ENCODE assay signal across 1 cellular context in the genomic region with DNA sequence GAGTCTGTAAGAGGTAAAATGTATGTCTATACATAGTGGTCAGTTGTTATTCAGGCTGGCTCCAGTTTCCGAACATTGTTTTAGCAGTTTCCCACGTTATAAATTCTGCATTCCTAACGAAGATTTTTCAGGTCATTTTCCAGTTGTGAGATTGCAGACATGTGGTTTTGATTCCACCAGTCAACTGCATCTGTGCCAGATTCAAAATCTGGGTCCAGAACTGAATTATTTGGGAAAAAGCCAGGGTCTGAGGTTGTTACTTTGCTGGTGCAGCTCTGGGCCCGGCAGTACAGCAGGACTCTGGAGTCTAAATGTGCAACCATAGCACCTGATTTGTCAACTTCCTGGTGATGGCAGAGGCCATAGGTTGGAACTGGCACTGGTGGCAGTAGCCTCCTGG.
TF ChIP-seq lines count a peak whose summit lies in the region.

No MANE protein-coding gene starts in this region.

TF ChIP-seq in SK-N-SH, 30 proteins besides CTCF, POLR2A, EP300 and RAD21 (continued from another document):
- TF ChIP-seq, protein P1, sequence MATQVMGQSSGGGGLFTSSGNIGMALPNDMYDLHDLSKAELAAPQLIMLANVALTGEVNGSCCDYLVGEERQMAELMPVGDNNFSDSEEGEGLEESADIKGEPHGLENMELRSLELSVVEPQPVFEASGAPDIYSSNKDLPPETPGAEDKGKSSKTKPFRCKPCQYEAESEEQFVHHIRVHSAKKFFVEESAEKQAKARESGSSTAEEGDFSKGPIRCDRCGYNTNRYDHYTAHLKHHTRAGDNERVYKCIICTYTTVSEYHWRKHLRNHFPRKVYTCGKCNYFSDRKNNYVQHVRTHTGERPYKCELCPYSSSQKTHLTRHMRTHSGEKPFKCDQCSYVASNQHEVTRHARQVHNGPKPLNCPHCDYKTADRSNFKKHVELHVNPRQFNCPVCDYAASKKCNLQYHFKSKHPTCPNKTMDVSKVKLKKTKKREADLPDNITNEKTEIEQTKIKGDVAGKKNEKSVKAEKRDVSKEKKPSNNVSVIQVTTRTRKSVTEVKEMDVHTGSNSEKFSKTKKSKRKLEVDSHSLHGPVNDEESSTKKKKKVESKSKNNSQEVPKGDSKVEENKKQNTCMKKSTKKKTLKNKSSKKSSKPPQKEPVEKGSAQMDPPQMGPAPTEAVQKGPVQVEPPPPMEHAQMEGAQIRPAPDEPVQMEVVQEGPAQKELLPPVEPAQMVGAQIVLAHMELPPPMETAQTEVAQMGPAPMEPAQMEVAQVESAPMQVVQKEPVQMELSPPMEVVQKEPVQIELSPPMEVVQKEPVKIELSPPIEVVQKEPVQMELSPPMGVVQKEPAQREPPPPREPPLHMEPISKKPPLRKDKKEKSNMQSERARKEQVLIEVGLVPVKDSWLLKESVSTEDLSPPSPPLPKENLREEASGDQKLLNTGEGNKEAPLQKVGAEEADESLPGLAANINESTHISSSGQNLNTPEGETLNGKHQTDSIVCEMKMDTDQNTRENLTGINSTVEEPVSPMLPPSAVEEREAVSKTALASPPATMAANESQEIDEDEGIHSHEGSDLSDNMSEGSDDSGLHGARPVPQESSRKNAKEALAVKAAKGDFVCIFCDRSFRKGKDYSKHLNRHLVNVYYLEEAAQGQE (IDR thresholded peaks at IDR 0.05; ENCODE audit: low read depth, low read length), result no peak
